1 cellular context compared by ENCODE assay signal in the genomic region with DNA sequence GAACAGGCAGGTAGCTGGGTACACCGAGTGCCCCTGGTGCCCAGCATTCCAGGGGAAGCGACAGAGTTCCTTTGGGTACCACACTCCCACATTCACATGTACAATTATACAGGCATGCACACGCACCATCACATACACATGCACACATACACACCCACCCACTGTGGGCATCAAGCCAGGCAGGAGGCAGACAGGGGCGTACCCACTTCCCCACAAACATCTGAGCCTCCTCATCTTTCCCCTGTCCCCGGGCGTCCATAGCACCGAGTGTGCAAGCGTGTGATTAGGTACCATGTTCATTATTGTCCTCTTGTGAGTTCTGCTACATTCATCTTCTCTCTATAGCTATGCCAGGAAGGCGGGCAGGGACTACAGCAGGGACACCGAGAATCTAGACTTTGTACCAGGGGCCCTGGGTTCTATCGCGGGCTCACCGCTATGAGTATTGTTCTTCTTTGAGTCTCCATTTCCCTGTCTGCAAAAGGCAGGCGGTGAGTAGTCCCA.
TF ChIP-seq lines count a peak whose summit lies in the region.

No MANE protein-coding gene starts in this region.

TF ChIP-seq in HepG2, 621 proteins besides CTCF, POLR2A, EP300 and RAD21 (continued from another document):
- TF ChIP-seq, protein P1, sequence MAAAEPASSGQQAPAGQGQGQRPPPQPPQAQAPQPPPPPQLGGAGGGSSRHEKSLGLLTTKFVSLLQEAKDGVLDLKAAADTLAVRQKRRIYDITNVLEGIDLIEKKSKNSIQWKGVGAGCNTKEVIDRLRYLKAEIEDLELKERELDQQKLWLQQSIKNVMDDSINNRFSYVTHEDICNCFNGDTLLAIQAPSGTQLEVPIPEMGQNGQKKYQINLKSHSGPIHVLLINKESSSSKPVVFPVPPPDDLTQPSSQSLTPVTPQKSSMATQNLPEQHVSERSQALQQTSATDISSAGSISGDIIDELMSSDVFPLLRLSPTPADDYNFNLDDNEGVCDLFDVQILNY (CRISPR knock-in tag; conservative IDR thresholded peaks at IDR 0.05), result no peak
- no peak for TF ChIP-seq ZNF101 (CRISPR knock-in tag; IDR thresholded peaks at IDR 0.05; ENCODE audit: borderline replicate concordance, low read depth)
- TF ChIP-seq, protein P2, sequence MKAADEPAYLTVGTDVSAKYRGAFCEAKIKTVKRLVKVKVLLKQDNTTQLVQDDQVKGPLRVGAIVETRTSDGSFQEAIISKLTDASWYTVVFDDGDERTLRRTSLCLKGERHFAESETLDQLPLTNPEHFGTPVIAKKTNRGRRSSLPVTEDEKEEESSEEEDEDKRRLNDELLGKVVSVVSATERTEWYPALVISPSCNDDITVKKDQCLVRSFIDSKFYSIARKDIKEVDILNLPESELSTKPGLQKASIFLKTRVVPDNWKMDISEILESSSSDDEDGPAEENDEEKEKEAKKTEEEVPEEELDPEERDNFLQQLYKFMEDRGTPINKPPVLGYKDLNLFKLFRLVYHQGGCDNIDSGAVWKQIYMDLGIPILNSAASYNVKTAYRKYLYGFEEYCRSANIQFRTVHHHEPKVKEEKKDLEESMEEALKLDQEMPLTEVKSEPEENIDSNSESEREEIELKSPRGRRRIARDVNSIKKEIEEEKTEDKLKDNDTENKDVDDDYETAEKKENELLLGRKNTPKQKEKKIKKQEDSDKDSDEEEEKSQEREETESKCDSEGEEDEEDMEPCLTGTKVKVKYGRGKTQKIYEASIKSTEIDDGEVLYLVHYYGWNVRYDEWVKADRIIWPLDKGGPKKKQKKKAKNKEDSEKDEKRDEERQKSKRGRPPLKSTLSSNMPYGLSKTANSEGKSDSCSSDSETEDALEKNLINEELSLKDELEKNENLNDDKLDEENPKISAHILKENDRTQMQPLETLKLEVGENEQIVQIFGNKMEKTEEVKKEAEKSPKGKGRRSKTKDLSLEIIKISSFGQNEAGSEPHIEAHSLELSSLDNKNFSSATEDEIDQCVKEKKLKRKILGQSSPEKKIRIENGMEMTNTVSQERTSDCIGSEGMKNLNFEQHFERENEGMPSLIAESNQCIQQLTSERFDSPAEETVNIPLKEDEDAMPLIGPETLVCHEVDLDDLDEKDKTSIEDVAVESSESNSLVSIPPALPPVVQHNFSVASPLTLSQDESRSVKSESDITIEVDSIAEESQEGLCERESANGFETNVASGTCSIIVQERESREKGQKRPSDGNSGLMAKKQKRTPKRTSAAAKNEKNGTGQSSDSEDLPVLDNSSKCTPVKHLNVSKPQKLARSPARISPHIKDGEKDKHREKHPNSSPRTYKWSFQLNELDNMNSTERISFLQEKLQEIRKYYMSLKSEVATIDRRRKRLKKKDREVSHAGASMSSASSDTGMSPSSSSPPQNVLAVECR (CRISPR knock-in tag; IDR thresholded peaks at IDR 0.05; ENCODE audit: borderline replicate concordance), result no peak
